Comparison of ENCODE assay signal across 24 cellular contexts in genomic region chr2:34308140-34308539, GRCh38.
"Had no signal": no experiment of that assay in that cellular context is flagged by ENCODE, and none has a peak within 500 bp of the region (broad histone marks: within the 10 kb centered on the region; RNA-seq: fewer than 3 reads in every experiment).

No MANE protein-coding gene starts in this region.

- H3K27ac ChIP-seq: SJCRH30 had no signal

- H3K9me3 ChIP-seq: MG63, SJCRH30 had no signal

- ATAC-seq: HepG2, Panc1, PC-3, Right ventricle myocardium inferior, SK-N-SH treated with all-trans-retinoic acid at 6 μM for 48 hours had no signal

- H3K4me3 ChIP-seq: MG63, SJCRH30 had no signal

- DNase-seq: IMR-90; Karpas-422; KG1; MG63; NCI-H1092; NCI-H1436; NCI-H187; NCI-H2029; NCI-H2081 treated with DMSO at 0.1 percent for 48 hours; NCI-H2171; NCI-H226; NCI-H446; NCI-H510A; NCI-H524 treated with DMSO at 0.1 percent for 48 hours; NCI-H69; NCI-H774; NK-92 treated with Interleukin-12 subunit alpha and Interleukin-12 subunit beta, amount 100 ng/mL, for 24 hours; PC-3; SHP77 treated with DMSO at 0.1 percent for 48 hours; SJCRH30 had no signal

- H3K36me3 ChIP-seq: MG63, SJCRH30 had no signal

- H3K4me1 ChIP-seq: SJCRH30 had no signal

- FAIRE-seq: HepG2 had no signal

- H3K27me3 ChIP-seq: MG63, SJCRH30 had no signal
